In genomic region chr7:101882595-101883564, GRCh38 we compare ENCODE assay signal across 8 cellular contexts.
DNase-seq lines count a peak whose midpoint lies in the region; ATAC-seq and TF ChIP-seq lines count a peak whose summit lies in the region.

No MANE protein-coding gene starts in this region.

- no peaks in the 10 kb centered on the region for H3K27me3 Mint-ChIP-seq in progenitor cell of endocrine pancreas
- H3K27me3 Mint-ChIP-seq in activated T-cell treated with anti-CD3 and anti-CD28 coated beads, Interleukin-2, amount 50 U/mL, for 72 hours (ENCODE audit: low read depth) = no peaks in the 10 kb centered on the region

- peak; percentile 56 for TF ChIP-seq CTCF in WERI-Rb-1 (IDR thresholded peaks at IDR 0.05; ENCODE audit: low read depth, low read length)
- no peak for TF ChIP-seq CTCF in progenitor cell of endocrine pancreas (IDR thresholded peaks at IDR 0.05; ENCODE audit: unreplicated experiment)

- H3K9me3 ChIP-seq in WERI-Rb-1 (ENCODE audit: severe bottlenecking) = no peaks in the 10 kb centered on the region

- peaks cover 64% of the 10 kb centered on the region for H3K4me1 Mint-ChIP-seq in progenitor cell of endocrine pancreas (ENCODE audit: low read depth)
- peaks cover 30% of the 10 kb centered on the region for H3K4me1 Mint-ChIP-seq in activated T-cell treated with anti-CD3 and anti-CD28 coated beads, Interleukin-2, amount 50 U/mL, for 72 hours (ENCODE audit: low read depth)

- H3K9me3 Mint-ChIP-seq in progenitor cell of endocrine pancreas (ENCODE audit: low read depth) = no peaks in the 10 kb centered on the region
- no peaks in the 10 kb centered on the region for H3K9me3 Mint-ChIP-seq in activated T-cell treated with anti-CD3 and anti-CD28 coated beads, Interleukin-2, amount 50 U/mL, for 72 hours

- no peak overlapping the region for H3K27ac ChIP-seq in WERI-Rb-1

- peak overlapping the region; percentile 95 for H3K27ac Mint-ChIP-seq in progenitor cell of endocrine pancreas
- no peak overlapping the region for H3K27ac Mint-ChIP-seq in activated T-cell treated with anti-CD3 and anti-CD28 coated beads, Interleukin-2, amount 50 U/mL, for 72 hours

- no peaks in the 10 kb centered on the region for H3K27me3 ChIP-seq in WERI-Rb-1 (ENCODE audit: insufficient read depth, low read depth, severe bottlenecking)

- intact Hi-C loops in head of caudate nucleus (cut with DNase I) = no loop called here

- H3K36me3 Mint-ChIP-seq in progenitor cell of endocrine pancreas (ENCODE audit: insufficient read depth) = no peaks in the 10 kb centered on the region
- no peaks in the 10 kb centered on the region for H3K36me3 Mint-ChIP-seq in activated T-cell treated with anti-CD3 and anti-CD28 coated beads, Interleukin-2, amount 50 U/mL, for 72 hours (ENCODE audit: insufficient read depth in 2 of 2)

- no peak overlapping the region for H3K4me3 Mint-ChIP-seq in progenitor cell of endocrine pancreas (ENCODE audit: low read depth)
- H3K4me3 Mint-ChIP-seq in activated T-cell treated with anti-CD3 and anti-CD28 coated beads, Interleukin-2, amount 50 U/mL, for 72 hours = no peak overlapping the region

- ATAC-seq in HG02798 (IDR thresholded peaks at IDR 0.05; ENCODE audit: poor library complexity, unreplicated experiment) = no peak
- no peak for ATAC-seq in activated T-cell treated with anti-CD3 and anti-CD28 coated beads, Interleukin-2, amount 50 U/mL, for 72 hours (replicated peaks in 1 of 2)

- DNase-seq in COR-L47 (lab: John Stamatoyannopoulos, UW) (peak; percentile 67), NCI-H146 treated with DMSO at 0.1 percent for 48 hours (lab: John Stamatoyannopoulos, UW; ENCODE audit: unreplicated experiment) (peak; percentile 27), WERI-Rb-1 (peak; percentile 40), head of caudate nucleus (peak in 31 of 42 donors; percentile 4 to 77 (median 39)), progenitor cell of endocrine pancreas (ENCODE audit: low spot score, unreplicated experiment) (no peak), GM19238 (ENCODE audit: insufficient read length, low spot score) (no peak)
- no peak for DNase-seq in activated T-cell treated with anti-CD3 and anti-CD28 coated beads, Interleukin-2, amount 50 U/mL, for 72 hours

- H3K4me3 ChIP-seq in WERI-Rb-1 (ENCODE audit: low read depth, low read length) = no peak overlapping the region

- no peaks in the 10 kb centered on the region for H3K36me3 ChIP-seq in WERI-Rb-1

Comparison
In these comparisons a context has a peak if more than half of its experiments do, and no peak if none do; other contexts are left out.
1. DNase-seq: peak in COR-L47 (single experiment), NCI-H146 treated with DMSO at 0.1 percent for 48 hours (single experiment), WERI-Rb-1 (single experiment) and head of caudate nucleus (31 of 42); none in progenitor cell of endocrine pancreas (single experiment), activated T-cell treated with anti-CD3 and anti-CD28 coated beads, Interleukin-2, amount 50 U/mL, for 72 hours (0 of 2) and GM19238 (single experiment).